8 cellular contexts compared by ENCODE assay signal in genomic region chr18:34122724-34123334, GRCh38.
DNase-seq lines count a peak whose midpoint lies in the region; ATAC-seq and TF ChIP-seq lines count a peak whose summit lies in the region.

No MANE protein-coding gene starts in this region.

- H3K9me3 ChIP-seq in CD4-positive, alpha-beta T cell (ENCODE audit: control insufficient read depth, low read length) = no peaks in the 10 kb centered on the region
- H3K9me3 ChIP-seq in SU-DHL-6 (ENCODE audit: insufficient read depth, low read length) = no peaks in the 10 kb centered on the region

- no peaks in the 10 kb centered on the region for H3K36me3 Mint-ChIP-seq in CD4-positive, alpha-beta T cell (ENCODE audit: low read depth)
- no peaks in the 10 kb centered on the region for H3K36me3 Mint-ChIP-seq in activated T-cell treated with anti-CD3 and anti-CD28 coated beads, Interleukin-2, amount 50 U/mL, for 4 hours (ENCODE audit: insufficient read depth)

- no peak overlapping the region for H3K9ac ChIP-seq in SU-DHL-6 (ENCODE audit: low read length)

- intact Hi-C loops in CD4-positive, alpha-beta T cell (cut with DNase I, micrococcal nuclease) = no loop called here

- no peaks in the 10 kb centered on the region for H3K4me1 Mint-ChIP-seq in CD4-positive, alpha-beta T cell (ENCODE audit: low read depth)
- H3K4me1 Mint-ChIP-seq in activated T-cell treated with anti-CD3 and anti-CD28 coated beads, Interleukin-2, amount 50 U/mL, for 4 hours (ENCODE audit: low read depth) = no peaks in the 10 kb centered on the region

- no peak overlapping the region for H3K4me3 Mint-ChIP-seq in CD4-positive, alpha-beta T cell
- no peak overlapping the region for H3K4me3 Mint-ChIP-seq in activated T-cell treated with anti-CD3 and anti-CD28 coated beads, Interleukin-2, amount 50 U/mL, for 4 hours

- H3K4me2 ChIP-seq in SU-DHL-6 (ENCODE audit: low read depth, low read length, poor library complexity, severe bottlenecking) = no peak overlapping the region

- H3K27me3 Mint-ChIP-seq in CD4-positive, alpha-beta T cell = no peaks in the 10 kb centered on the region
- H3K27me3 Mint-ChIP-seq in activated T-cell treated with anti-CD3 and anti-CD28 coated beads, Interleukin-2, amount 50 U/mL, for 4 hours (ENCODE audit: low read depth) = no peaks in the 10 kb centered on the region

- no peak for ATAC-seq in CD4-positive, alpha-beta T cell (ENCODE audit: poor library complexity)
- ATAC-seq in GM18858 (IDR thresholded peaks at IDR 0.05; ENCODE audit: unreplicated experiment) = peak; percentile 98
- peak; percentile 99 for ATAC-seq in HG02938 (IDR thresholded peaks at IDR 0.05; ENCODE audit: unreplicated experiment)
- ATAC-seq in foreskin keratinocyte = peak; percentile 84
- ATAC-seq in activated T-cell treated with anti-CD3 and anti-CD28 coated beads, Interleukin-2, amount 50 U/mL, for 4 hours = no peak

- no peaks in the 10 kb centered on the region for H3K27me3 ChIP-seq in CD4-positive, alpha-beta T cell (ENCODE audit: control insufficient read depth, insufficient read depth, low read length)
- H3K27me3 ChIP-seq in SU-DHL-6 (ENCODE audit: low read length) = no peaks in the 10 kb centered on the region
- no peaks in the 10 kb centered on the region for H3K27me3 ChIP-seq in foreskin keratinocyte

- H3K36me3 ChIP-seq in SU-DHL-6 (ENCODE audit: low read length) = no peaks in the 10 kb centered on the region

- no peak for DNase-seq in CD4-positive, alpha-beta T cell
- DNase-seq in NCI-H146 treated with DMSO at 0.1 percent for 48 hours (lab: John Stamatoyannopoulos, UW; ENCODE audit: unreplicated experiment) (peak; percentile 77), foreskin keratinocyte (peak in 1 of 2 donors; percentile 43), retinal pigment epithelial cell (ENCODE audit: low read depth) (peak; percentile 24)
- no peak for DNase-seq in activated T-cell treated with anti-CD3 and anti-CD28 coated beads, Interleukin-2, amount 50 U/mL, for 4 hours

- no peaks in the 10 kb centered on the region for H3F3A ChIP-seq in SU-DHL-6 (ENCODE audit: insufficient read depth)

- H3K4me1 ChIP-seq in foreskin keratinocyte = no peaks in the 10 kb centered on the region

- no peaks in the 10 kb centered on the region for H3K9me2 ChIP-seq in SU-DHL-6 (replicated peaks; ENCODE audit: insufficient read depth, low read length)

- H4K20me1 ChIP-seq in SU-DHL-6 (ENCODE audit: low read depth, low read length) = 0 out of 2 replicates have a peak, but pooled peaks cover 3% of the 10 kb centered on the region

- no peak overlapping the region for H2AFZ ChIP-seq in SU-DHL-6 (ENCODE audit: low read depth, low read length, severe bottlenecking)

- no peaks in the 10 kb centered on the region for H3K79me2 ChIP-seq in SU-DHL-6 (ENCODE audit: insufficient read depth, low read length)

- no peak overlapping the region for H3K27ac ChIP-seq in CD4-positive, alpha-beta T cell (ENCODE audit: low read depth, low read length)
- H3K27ac ChIP-seq in SU-DHL-6 (ENCODE audit: low read depth, low read length) = no peak overlapping the region
- H3K27ac ChIP-seq in foreskin keratinocyte = no peak overlapping the region

- TF ChIP-seq CTCF in CD4-positive, alpha-beta T cell (IDR thresholded peaks at IDR 0.05) = peak; percentile 22
- TF ChIP-seq CTCF in SU-DHL-6 (IDR thresholded peaks at IDR 0.05; ENCODE audit: insufficient read depth, low read length, poor library complexity, severe bottlenecking) (peak; percentile 98), foreskin keratinocyte (conservative IDR thresholded peaks at IDR 0.05) (peak; percentile 97), retinal pigment epithelial cell (conservative IDR thresholded peaks at IDR 0.05; ENCODE audit: low read depth, low read length) (peak; percentile 95)

- CTCF ChIA-PET in CD4-positive, alpha-beta T cell (lab: Charles Lee) = no interaction called here

- H3K9me3 Mint-ChIP-seq in CD4-positive, alpha-beta T cell = peaks cover 2% of the 10 kb centered on the region
- no peaks in the 10 kb centered on the region for H3K9me3 Mint-ChIP-seq in activated T-cell treated with anti-CD3 and anti-CD28 coated beads, Interleukin-2, amount 50 U/mL, for 4 hours

- POLR2A ChIA-PET in CD4-positive, alpha-beta T cell (lab: Charles Lee) = no interaction called here

- H3K4me3 ChIP-seq in SU-DHL-6 (ENCODE audit: insufficient read depth, low read length, poor library complexity, severe bottlenecking) (no peak overlapping the region), retinal pigment epithelial cell (ENCODE audit: low read length) (no peak overlapping the region)

- H3K27ac Mint-ChIP-seq in CD4-positive, alpha-beta T cell = no peak overlapping the region

Comparison
In these comparisons a context has a peak if more than half of its experiments do, and no peak if none do; other contexts are left out.
1. ATAC-seq: peak in GM18858 (single experiment), HG02938 (single experiment) and foreskin keratinocyte (single experiment); none in CD4-positive, alpha-beta T cell (single experiment) and activated T-cell treated with anti-CD3 and anti-CD28 coated beads, Interleukin-2, amount 50 U/mL, for 4 hours (0 of 2).
2. DNase-seq: peak in NCI-H146 treated with DMSO at 0.1 percent for 48 hours (single experiment) and retinal pigment epithelial cell (single experiment); none in CD4-positive, alpha-beta T cell (0 of 10) and activated T-cell treated with anti-CD3 and anti-CD28 coated beads, Interleukin-2, amount 50 U/mL, for 4 hours (single experiment).
3. CTCF ChIP-seq: peak in every context shown above with its lines; median percentile 98 in SU-DHL-6; 97 in foreskin keratinocyte; 95 in retinal pigment epithelial cell; 22 in CD4-positive, alpha-beta T cell.